Comparison of ENCODE assay signal across 19 cellular contexts in genomic region chr7:83588602-83589240, GRCh38.
DNase-seq lines count a peak whose midpoint lies in the region; ATAC-seq, FAIRE-seq and TF ChIP-seq lines count a peak whose summit lies in the region.
"Had no signal": no experiment of that assay in that cellular context is flagged by ENCODE, and none has a peak within 500 bp of the region (broad histone marks: within the 10 kb centered on the region; RNA-seq: fewer than 3 reads in every experiment).

No MANE protein-coding gene starts in this region.

- no peak overlapping the region for H3K27ac ChIP-seq in RWPE2 (ENCODE audit: poor library complexity, severe bottlenecking)
- H3K27ac ChIP-seq: SJSA1 had no signal

- no peaks in the 10 kb centered on the region for H3K36me3 ChIP-seq in RWPE2 (ENCODE audit: low read depth)
- H3K36me3 ChIP-seq: SJSA1 had no signal

- H3K27me3 ChIP-seq in RWPE2 (ENCODE audit: insufficient read depth, poor library complexity, severe bottlenecking): no peaks in the 10 kb centered on the region
- H3K27me3 ChIP-seq: SJSA1 had no signal

- no peak for TF ChIP-seq POLR2A in NB4 (IDR thresholded peaks at IDR 0.05; ENCODE audit: extremely low read depth, insufficient read length)

- H3K4me3 ChIP-seq in NB4 (ENCODE audit: low read depth, low read length) (no peak overlapping the region), RWPE2 (ENCODE audit: severe bottlenecking) (no peak overlapping the region), fibroblast of villous mesenchyme (ENCODE audit: low read depth, low read length) (no peak overlapping the region)
- H3K4me3 ChIP-seq: SJSA1 had no signal

- no peaks in the 10 kb centered on the region for H3K4me1 ChIP-seq in RWPE2 (ENCODE audit: insufficient read depth, poor library complexity, severe bottlenecking)
- H3K4me1 ChIP-seq: SJSA1 had no signal

- H3K9me3 ChIP-seq in RWPE2 (ENCODE audit: severe bottlenecking): no peaks in the 10 kb centered on the region
- H3K9me3 ChIP-seq: SJSA1 had no signal

- no peak for TF ChIP-seq CTCF in D721Med (IDR thresholded peaks at IDR 0.05; ENCODE audit: insufficient read depth, missing control alignments)
- TF ChIP-seq CTCF in NB4 (IDR thresholded peaks at IDR 0.05; ENCODE audit: low read depth, low read length): no peak
- no peak for TF ChIP-seq CTCF in RWPE2 (IDR thresholded peaks at IDR 0.05; ENCODE audit: poor library complexity, severe bottlenecking)
- TF ChIP-seq CTCF in fibroblast of villous mesenchyme (IDR thresholded peaks at IDR 0.05; ENCODE audit: insufficient read depth, low read depth, low read length): no peak

- peak; percentile 58 for FAIRE-seq in D721Med (lab: Jason Lieb, UNC)
- FAIRE-seq: HepG2 had no signal

- in situ Hi-C loops in G401 (cut with HindIII; ENCODE audit: low sequenced_read_pairs): no loop called here

- peak; percentile 58 for ATAC-seq in RWPE2 (ENCODE audit: low read depth)
- ATAC-seq: HepG2 had no signal

- no peak for DNase-seq in D721Med (ENCODE audit: insufficient read length, low spot score)
- DNase-seq in NB4 (ENCODE audit: low read depth): peak; percentile 4
- no peak for DNase-seq in RWPE2 (ENCODE audit: low spot score)
- DNase-seq in fibroblast of villous mesenchyme (ENCODE audit: low read depth): peak; percentile 8
- DNase-seq in midbrain (lab: John Stamatoyannopoulos, UW): no peak
- DNase-seq in SKM-1 (lab: John Stamatoyannopoulos, UW; ENCODE audit: unreplicated experiment): no peak
- DNase-seq in G401 (ENCODE audit: low spot score): no peak
- DNase-seq in NCI-H1105 treated with DMSO at 0.1 percent for 48 hours (lab: John Stamatoyannopoulos, UW): no peak
- DNase-seq: Calu3; CD4-positive, alpha-beta T cell; DND-41; H7; KG1; NCI-H1092; NCI-H510A treated with DMSO at 0.1 percent for 48 hours; NK-92 treated with Interleukin-12 subunit alpha and Interleukin-12 subunit beta, amount 100 ng/mL, for 24 hours; T-helper 1 cell had no signal

Comparison
In these comparisons a context has a peak if more than half of its experiments do, and no peak if none do; other contexts are left out.
1. DNase-seq: peak in NB4 (single experiment) and fibroblast of villous mesenchyme (single experiment); none in D721Med (single experiment), RWPE2 (single experiment), midbrain (single experiment), SKM-1 (single experiment), G401 (single experiment) and NCI-H1105 treated with DMSO at 0.1 percent for 48 hours (single experiment).